In genomic region chr16:69339289-69340094, GRCh38 we compare ENCODE assay signal across 1 cellular context.
TF ChIP-seq lines count a peak whose summit lies in the region.

TSS of gene COG8 (minus strand) at chr16:69339564. CDS start at chr16:69339552, 12 bp downstream.
TSS of gene NIP7 (plus strand) at chr16:69339772. CDS start at chr16:69339830, 58 bp downstream.

TF ChIP-seq in HepG2, 621 proteins besides CTCF, POLR2A, EP300 and RAD21 (continued from another document and continues in another):
- TF ChIP-seq ZBTB2 (CRISPR knock-in tag; IDR thresholded peaks at IDR 0.05; ENCODE audit: low read depth), result peak; percentile 85
- peak; percentile 83; the same call in 1 of the 2 replicates for TF ChIP-seq CHCHD3 (CRISPR knock-in tag; IDR thresholded peaks at IDR 0.05)
- no peak for TF ChIP-seq ZNF10 (CRISPR knock-in tag; IDR thresholded peaks at IDR 0.05; ENCODE audit: borderline replicate concordance, low read depth)
- TF ChIP-seq NFKBIZ (CRISPR knock-in tag; IDR thresholded peaks at IDR 0.05), result peak; percentile 43; the same call in 1 of the 2 replicates
- TF ChIP-seq KAT7 (CRISPR knock-in tag; IDR thresholded peaks at IDR 0.05; ENCODE audit: borderline replicate concordance), result peak; percentile 98
- no peak; the same call in none of the 2 replicates for TF ChIP-seq MXD3 (CRISPR knock-in tag; IDR thresholded peaks at IDR 0.05)
- TF ChIP-seq ZMYM3 (CRISPR knock-in tag; IDR thresholded peaks at IDR 0.05), result no peak
- peak; percentile 45; the same call in 1 of the 2 replicates for TF ChIP-seq PBX2 (CRISPR knock-in tag; IDR thresholded peaks at IDR 0.05)
- TF ChIP-seq KLF15 (CRISPR knock-in tag; IDR thresholded peaks at IDR 0.05; ENCODE audit: borderline replicate concordance), result no peak
- TF ChIP-seq MZF1 (CRISPR knock-in tag; IDR thresholded peaks at IDR 0.05; ENCODE audit: borderline replicate concordance), result 0 out of 2 replicates have a peak, but pooled peaks have one; percentile 53
- TF ChIP-seq GMEB2 (CRISPR knock-in tag; IDR thresholded peaks at IDR 0.05; ENCODE audit: low read depth), result peak; percentile 31; the same call in 1 of the 2 replicates
- peak; percentile 98 for TF ChIP-seq IRF2 (CRISPR knock-in tag; IDR thresholded peaks at IDR 0.05)
- TF ChIP-seq STAT6 (CRISPR knock-in tag; IDR thresholded peaks at IDR 0.05; ENCODE audit: borderline replicate concordance), result peak; percentile 82; the same call in 1 of the 2 replicates
- TF ChIP-seq NCOR1 (IDR thresholded peaks at IDR 0.05; ENCODE audit: borderline replicate concordance, low read length), result no peak
- TF ChIP-seq ZFAT (CRISPR knock-in tag; conservative IDR thresholded peaks at IDR 0.05), result 0 out of 2 replicates have a peak, but pooled peaks have one; percentile 76
- TF ChIP-seq ZFP41 (CRISPR knock-in tag; IDR thresholded peaks at IDR 0.05; ENCODE audit: borderline replicate concordance), result peak; percentile 55; the same call in 1 of the 2 replicates
- 0 out of 2 replicates have a peak, but pooled peaks have one; percentile 17 for TF ChIP-seq KDM6A (CRISPR knock-in tag; IDR thresholded peaks at IDR 0.05; ENCODE audit: low read depth)
- TF ChIP-seq TGIF2 (CRISPR knock-in tag; IDR thresholded peaks at IDR 0.05), result peak; percentile 44; the same call in 1 of the 2 replicates
- TF ChIP-seq ZKSCAN1 (IDR thresholded peaks at IDR 0.05; ENCODE audit: low read length), result peak; percentile 62; the same call in 1 of the 2 replicates
- TF ChIP-seq MAX (IDR thresholded peaks at IDR 0.05), result peak; percentile 95
- peak; percentile 50; the same call in 1 of the 2 replicates for TF ChIP-seq KLF9 (CRISPR knock-in tag; IDR thresholded peaks at IDR 0.05; ENCODE audit: low read depth)
- 0 out of 2 replicates have a peak, but pooled peaks have one; percentile 54 for TF ChIP-seq PBX3 (CRISPR knock-in tag; IDR thresholded peaks at IDR 0.05; ENCODE audit: borderline replicate concordance)
- no peak for TF ChIP-seq ZFP62 (CRISPR knock-in tag; IDR thresholded peaks at IDR 0.05)
- TF ChIP-seq JUN (CRISPR knock-in tag; IDR thresholded peaks at IDR 0.05), result no peak; the same call in 1 of the 2 replicates
- peak; percentile 97 for TF ChIP-seq THAP11 (CRISPR knock-in tag; IDR thresholded peaks at IDR 0.05)
- no peak for TF ChIP-seq LCORL (IDR thresholded peaks at IDR 0.05)
- TF ChIP-seq LCORL (CRISPR knock-in tag; IDR thresholded peaks at IDR 0.05), result no peak; the same call in 1 of the 2 replicates
- TF ChIP-seq HOMEZ (CRISPR knock-in tag; IDR thresholded peaks at IDR 0.05; ENCODE audit: low read depth), result peak; percentile 99
- peak; percentile 59; the same call in 1 of the 2 replicates for TF ChIP-seq SMYD3 (CRISPR knock-in tag; IDR thresholded peaks at IDR 0.05)
- peak; percentile 89; the same call in 1 of the 2 replicates for TF ChIP-seq ZSCAN9 (CRISPR knock-in tag; IDR thresholded peaks at IDR 0.05; ENCODE audit: borderline replicate concordance)
- no peak for TF ChIP-seq ARNT (IDR thresholded peaks at IDR 0.05)
- peak; percentile 79 for TF ChIP-seq ZNF333 (CRISPR knock-in tag; IDR thresholded peaks at IDR 0.05; ENCODE audit: borderline replicate concordance)
- no peak for TF ChIP-seq ZC3H13 (CRISPR knock-in tag; IDR thresholded peaks at IDR 0.05)
- no peak for TF ChIP-seq SMARCE1 (IDR thresholded peaks at IDR 0.05; ENCODE audit: borderline replicate concordance)
- TF ChIP-seq MEIS2 (CRISPR knock-in tag; IDR thresholded peaks at IDR 0.05), result peak; percentile 66
- peak; percentile 25; the same call in 1 of the 2 replicates for TF ChIP-seq E2F5 (CRISPR knock-in tag; conservative IDR thresholded peaks at IDR 0.05)
- TF ChIP-seq CC2D1A (CRISPR knock-in tag; IDR thresholded peaks at IDR 0.05), result no peak
- peak; percentile 96; the same call in 1 of the 2 replicates for TF ChIP-seq KDM5B (CRISPR knock-in tag; IDR thresholded peaks at IDR 0.05; ENCODE audit: borderline replicate concordance)
- TF ChIP-seq MXI1 (IDR thresholded peaks at IDR 0.05; ENCODE audit: borderline replicate concordance, low read depth, low read length), result peak; percentile 94; the same call in 1 of the 3 replicates
- TF ChIP-seq KLF11 (CRISPR knock-in tag; IDR thresholded peaks at IDR 0.05), result no peak; the same call in none of the 2 replicates
- peak; percentile 76; the same call in 1 of the 2 replicates for TF ChIP-seq TFDP1 (CRISPR knock-in tag; IDR thresholded peaks at IDR 0.05; ENCODE audit: borderline replicate concordance)
- TF ChIP-seq ZNF441 (CRISPR knock-in tag; IDR thresholded peaks at IDR 0.05; ENCODE audit: borderline replicate concordance), result peak; percentile 70
- TF ChIP-seq ZMYM4 (CRISPR knock-in tag; IDR thresholded peaks at IDR 0.05), result peak; percentile 100
- TF ChIP-seq PPARG (CRISPR knock-in tag; conservative IDR thresholded peaks at IDR 0.05), result peak; percentile 47; the same call in 1 of the 2 replicates
- TF ChIP-seq ZNF296 (CRISPR knock-in tag; conservative IDR thresholded peaks at IDR 0.05), result no peak
- TF ChIP-seq ZNF563 (CRISPR knock-in tag; IDR thresholded peaks at IDR 0.05), result peak; percentile 96
- TF ChIP-seq ZNF274 (CRISPR knock-in tag; IDR thresholded peaks at IDR 0.05), result peak; percentile 81
- TF ChIP-seq ZNF121 (CRISPR knock-in tag; IDR thresholded peaks at IDR 0.05), result peak; percentile 45; the same call in 1 of the 2 replicates
- peak; percentile 93 for TF ChIP-seq SAFB2 (CRISPR knock-in tag; IDR thresholded peaks at IDR 0.05; ENCODE audit: borderline replicate concordance, low read depth)
- TF ChIP-seq ZBED4 (CRISPR knock-in tag; IDR thresholded peaks at IDR 0.05; ENCODE audit: borderline replicate concordance), result peak; percentile 47; the same call in 1 of the 2 replicates
